ENCODE assay signal across 13 cellular contexts in genomic region chr7:117949232-117949631, GRCh38.
A peak's percentile ranks its signal among the peaks of the same experiment; 100 is the strongest.
DNase-seq lines count a peak whose midpoint lies in the region; ATAC-seq, FAIRE-seq and TF ChIP-seq lines count a peak whose summit lies in the region.
"Had no signal": no experiment of that assay in that cellular context is flagged by ENCODE, and none has a peak within 500 bp of the region (broad histone marks: within the 10 kb centered on the region; RNA-seq: fewer than 3 reads in every experiment).

No MANE protein-coding gene starts in this region.

- TF ChIP-seq CTCF in colonic mucosa (IDR thresholded peaks at IDR 0.05) (no peak), transverse colon (IDR thresholded peaks at IDR 0.05) (no peak)

- ATAC-seq in HG02759 (IDR thresholded peaks at IDR 0.05; ENCODE audit: unreplicated experiment): peak; percentile 45
- ATAC-seq in HG02610 (IDR thresholded peaks at IDR 0.05; ENCODE audit: unreplicated experiment): no peak
- ATAC-seq: left ventricle myocardium superior had no signal

- peak; percentile 12 for DNase-seq in DMS79 treated with DMSO at 0.1 percent for 48 hours (lab: John Stamatoyannopoulos, UW)
- DNase-seq in UCSD-AML1 (lab: John Stamatoyannopoulos, UW; ENCODE audit: unreplicated experiment): peak; percentile 5
- DNase-seq in kidney glomerular epithelial cell (lab: John Stamatoyannopoulos, UW): peak; percentile 21
- DNase-seq in HTR-8/SVneo (ENCODE audit: insufficient read length, low spot score): no peak
- DNase-seq in colonic mucosa: no peak
- DNase-seq in transverse colon: no peak
- DNase-seq: activated B cell treated with CpG ODN at 0.5 μM for 24 hours; activated CD8-positive, alpha-beta memory T cell treated with anti-CD3 and anti-CD28 coated beads, Interleukin-2, amount 50 U/mL, for 48 hours; CD4-positive, CD25-positive, alpha-beta regulatory T cell; left ventricle myocardium superior; sigmoid colon had no signal

- H3K4me3 ChIP-seq in colonic mucosa: no peak overlapping the region
- no peak overlapping the region for H3K4me3 ChIP-seq in transverse colon
- H3K4me3 ChIP-seq: sigmoid colon had no signal

- TF ChIP-seq POLR2A in transverse colon (IDR thresholded peaks at IDR 0.05): no peak

- in situ Hi-C loops in transverse colon (cut with MboI; ENCODE audit: low pct_ligation_motif_present in 1 of 4, low pct_unique_long_range_greater_than_20kb in 1 of 4, low sequenced_read_pairs in 3 of 4): no loop called here

- H3K9ac ChIP-seq in colonic mucosa (ENCODE audit: low read depth in 2 of 2, low read length in 2 of 2): no peak overlapping the region

- no peak for TF ChIP-seq EP300 in transverse colon (IDR thresholded peaks at IDR 0.05; ENCODE audit: low read depth)

- no peak overlapping the region for H3K27ac ChIP-seq in colonic mucosa
- no peak overlapping the region for H3K27ac ChIP-seq in transverse colon
- H3K27ac ChIP-seq: sigmoid colon had no signal

- H3K36me3 ChIP-seq in colonic mucosa: no peaks in the 10 kb centered on the region
- no peaks in the 10 kb centered on the region for H3K36me3 ChIP-seq in transverse colon
- H3K36me3 ChIP-seq: sigmoid colon had no signal

- H3K27me3 ChIP-seq in colonic mucosa (no peaks in the 10 kb centered on the region), transverse colon (no peaks in the 10 kb centered on the region)
- H3K27me3 ChIP-seq: sigmoid colon had no signal

- no peaks in the 10 kb centered on the region for H3K4me1 ChIP-seq in colonic mucosa
- H3K4me1 ChIP-seq in transverse colon: peaks cover 0 to 8% (median 2%) of the 10 kb centered on the region in 4 donors
- H3K4me1 ChIP-seq: sigmoid colon had no signal

- no peak for FAIRE-seq in HTR-8/SVneo (lab: Jason Lieb, UNC)

- no peaks in the 10 kb centered on the region for H3K9me3 ChIP-seq in colonic mucosa
- H3K9me3 ChIP-seq in transverse colon: no peaks in the 10 kb centered on the region
- H3K9me3 ChIP-seq: sigmoid colon had no signal

- 19% methylated on average over 1 of the region's 1 CpG; no CpG with 5 or more reads in 1 of the 2 donors for whole genome bisulfite sequencing in transverse colon (ENCODE audit: low coverage in 1 of 2), 2 donors

- intact Hi-C loops in colonic mucosa (cut with DNase I) (no loop called here), transverse colon (cut with DNase I; ENCODE audit: low total_unique reads) (no loop called here)

Comparison
In these comparisons a context has a peak if more than half of its experiments do, and no peak if none do; other contexts are left out.
1. DNase-seq: peak in DMS79 treated with DMSO at 0.1 percent for 48 hours (single experiment), UCSD-AML1 (single experiment) and kidney glomerular epithelial cell (single experiment); none in HTR-8/SVneo (single experiment), colonic mucosa (single experiment) and transverse colon (single experiment).